ENCODE assay signal across 1 cellular context in the genomic region with DNA sequence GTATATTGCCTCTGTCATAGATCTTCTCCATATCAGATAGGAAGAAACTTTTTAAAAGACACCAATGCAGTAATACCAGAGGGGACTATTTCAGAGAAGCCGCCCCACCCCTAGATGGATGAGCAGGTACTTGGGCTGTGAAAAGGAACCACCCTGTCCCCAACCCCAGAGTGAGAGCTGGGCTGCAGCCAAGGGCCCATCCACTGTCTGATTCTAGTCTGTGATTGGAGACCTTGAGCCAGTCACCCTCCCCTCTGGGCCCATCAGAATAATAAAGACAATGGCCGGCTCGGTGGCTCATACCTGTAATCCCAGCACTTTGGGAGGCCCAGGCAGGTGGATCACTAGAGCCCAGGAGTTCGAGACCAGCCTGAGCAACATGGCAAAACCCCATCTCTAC.
TF ChIP-seq lines count a peak whose summit lies in the region.

No MANE protein-coding gene starts in this region.

TF ChIP-seq in GM23338, 12 proteins besides CTCF, POLR2A, EP300 and RAD21 (continued from another document):
- TF ChIP-seq, protein P1, sequence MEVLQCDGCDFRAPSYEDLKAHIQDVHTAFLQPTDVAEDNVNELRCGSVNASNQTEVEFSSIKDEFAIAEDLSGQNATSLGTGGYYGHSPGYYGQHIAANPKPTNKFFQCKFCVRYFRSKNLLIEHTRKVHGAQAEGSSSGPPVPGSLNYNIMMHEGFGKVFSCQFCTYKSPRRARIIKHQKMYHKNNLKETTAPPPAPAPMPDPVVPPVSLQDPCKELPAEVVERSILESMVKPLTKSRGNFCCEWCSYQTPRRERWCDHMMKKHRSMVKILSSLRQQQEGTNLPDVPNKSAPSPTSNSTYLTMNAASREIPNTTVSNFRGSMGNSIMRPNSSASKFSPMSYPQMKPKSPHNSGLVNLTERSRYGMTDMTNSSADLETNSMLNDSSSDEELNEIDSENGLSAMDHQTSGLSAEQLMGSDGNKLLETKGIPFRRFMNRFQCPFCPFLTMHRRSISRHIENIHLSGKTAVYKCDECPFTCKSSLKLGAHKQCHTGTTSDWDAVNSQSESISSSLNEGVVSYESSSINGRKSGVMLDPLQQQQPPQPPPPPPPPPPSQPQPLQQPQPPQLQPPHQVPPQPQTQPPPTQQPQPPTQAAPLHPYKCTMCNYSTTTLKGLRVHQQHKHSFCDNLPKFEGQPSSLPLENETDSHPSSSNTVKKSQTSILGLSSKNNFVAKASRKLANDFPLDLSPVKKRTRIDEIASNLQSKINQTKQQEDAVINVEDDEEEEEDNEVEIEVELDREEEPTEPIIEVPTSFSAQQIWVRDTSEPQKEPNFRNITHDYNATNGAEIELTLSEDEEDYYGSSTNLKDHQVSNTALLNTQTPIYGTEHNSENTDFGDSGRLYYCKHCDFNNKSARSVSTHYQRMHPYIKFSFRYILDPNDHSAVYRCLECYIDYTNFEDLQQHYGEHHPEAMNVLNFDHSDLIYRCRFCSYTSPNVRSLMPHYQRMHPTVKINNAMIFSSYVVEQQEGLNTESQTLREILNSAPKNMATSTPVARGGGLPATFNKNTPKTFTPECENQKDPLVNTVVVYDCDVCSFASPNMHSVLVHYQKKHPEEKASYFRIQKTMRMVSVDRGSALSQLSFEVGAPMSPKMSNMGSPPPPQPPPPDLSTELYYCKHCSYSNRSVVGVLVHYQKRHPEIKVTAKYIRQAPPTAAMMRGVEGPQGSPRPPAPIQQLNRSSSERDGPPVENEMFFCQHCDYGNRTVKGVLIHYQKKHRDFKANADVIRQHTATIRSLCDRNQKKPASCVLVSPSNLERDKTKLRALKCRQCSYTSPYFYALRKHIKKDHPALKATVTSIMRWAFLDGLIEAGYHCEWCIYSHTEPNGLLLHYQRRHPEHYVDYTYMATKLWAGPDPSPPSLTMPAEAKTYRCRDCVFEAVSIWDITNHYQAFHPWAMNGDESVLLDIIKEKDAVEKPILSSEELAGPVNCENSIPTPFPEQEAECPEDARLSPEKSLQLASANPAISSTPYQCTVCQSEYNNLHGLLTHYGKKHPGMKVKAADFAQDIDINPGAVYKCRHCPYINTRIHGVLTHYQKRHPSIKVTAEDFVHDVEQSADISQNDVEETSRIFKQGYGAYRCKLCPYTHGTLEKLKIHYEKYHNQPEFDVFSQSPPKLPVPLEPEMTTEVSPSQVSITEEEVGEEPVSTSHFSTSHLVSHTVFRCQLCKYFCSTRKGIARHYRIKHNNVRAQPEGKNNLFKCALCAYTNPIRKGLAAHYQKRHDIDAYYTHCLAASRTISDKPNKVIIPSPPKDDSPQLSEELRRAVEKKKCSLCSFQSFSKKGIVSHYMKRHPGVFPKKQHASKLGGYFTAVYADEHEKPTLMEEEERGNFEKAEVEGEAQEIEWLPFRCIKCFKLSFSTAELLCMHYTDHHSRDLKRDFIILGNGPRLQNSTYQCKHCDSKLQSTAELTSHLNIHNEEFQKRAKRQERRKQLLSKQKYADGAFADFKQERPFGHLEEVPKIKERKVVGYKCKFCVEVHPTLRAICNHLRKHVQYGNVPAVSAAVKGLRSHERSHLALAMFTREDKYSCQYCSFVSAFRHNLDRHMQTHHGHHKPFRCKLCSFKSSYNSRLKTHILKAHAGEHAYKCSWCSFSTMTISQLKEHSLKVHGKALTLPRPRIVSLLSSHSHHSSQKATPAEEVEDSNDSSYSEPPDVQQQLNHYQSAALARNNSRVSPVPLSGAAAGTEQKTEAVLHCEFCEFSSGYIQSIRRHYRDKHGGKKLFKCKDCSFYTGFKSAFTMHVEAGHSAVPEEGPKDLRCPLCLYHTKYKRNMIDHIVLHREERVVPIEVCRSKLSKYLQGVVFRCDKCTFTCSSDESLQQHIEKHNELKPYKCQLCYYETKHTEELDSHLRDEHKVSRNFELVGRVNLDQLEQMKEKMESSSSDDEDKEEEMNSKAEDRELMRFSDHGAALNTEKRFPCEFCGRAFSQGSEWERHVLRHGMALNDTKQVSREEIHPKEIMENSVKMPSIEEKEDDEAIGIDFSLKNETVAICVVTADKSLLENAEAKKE (CRISPR knock-in tag; IDR thresholded peaks at IDR 0.05) = no peak
- TF ChIP-seq EZH2 (IDR thresholded peaks at IDR 0.05; ENCODE audit: low read depth, unreplicated experiment) = no peak
- TF ChIP-seq STAT1 (IDR thresholded peaks at IDR 0.05; ENCODE audit: unreplicated experiment) = no peak
- no peak for TF ChIP-seq ZNF331 (CRISPR knock-in tag; IDR thresholded peaks at IDR 0.05; ENCODE audit: low read depth)
- no peak for TF ChIP-seq ZNF114 (CRISPR knock-in tag; IDR thresholded peaks at IDR 0.05)
- no peak for TF ChIP-seq EZH2phosphoT487 (IDR thresholded peaks at IDR 0.05; ENCODE audit: unreplicated experiment)
- TF ChIP-seq POLR2AphosphoS5 (IDR thresholded peaks at IDR 0.05; ENCODE audit: low read depth) = no peak
- TF ChIP-seq, protein P2, sequence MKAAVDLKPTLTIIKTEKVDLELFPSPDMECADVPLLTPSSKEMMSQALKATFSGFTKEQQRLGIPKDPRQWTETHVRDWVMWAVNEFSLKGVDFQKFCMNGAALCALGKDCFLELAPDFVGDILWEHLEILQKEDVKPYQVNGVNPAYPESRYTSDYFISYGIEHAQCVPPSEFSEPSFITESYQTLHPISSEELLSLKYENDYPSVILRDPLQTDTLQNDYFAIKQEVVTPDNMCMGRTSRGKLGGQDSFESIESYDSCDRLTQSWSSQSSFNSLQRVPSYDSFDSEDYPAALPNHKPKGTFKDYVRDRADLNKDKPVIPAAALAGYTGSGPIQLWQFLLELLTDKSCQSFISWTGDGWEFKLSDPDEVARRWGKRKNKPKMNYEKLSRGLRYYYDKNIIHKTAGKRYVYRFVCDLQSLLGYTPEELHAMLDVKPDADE (IDR thresholded peaks at IDR 0.05) = no peak
- TF ChIP-seq, protein P3, sequence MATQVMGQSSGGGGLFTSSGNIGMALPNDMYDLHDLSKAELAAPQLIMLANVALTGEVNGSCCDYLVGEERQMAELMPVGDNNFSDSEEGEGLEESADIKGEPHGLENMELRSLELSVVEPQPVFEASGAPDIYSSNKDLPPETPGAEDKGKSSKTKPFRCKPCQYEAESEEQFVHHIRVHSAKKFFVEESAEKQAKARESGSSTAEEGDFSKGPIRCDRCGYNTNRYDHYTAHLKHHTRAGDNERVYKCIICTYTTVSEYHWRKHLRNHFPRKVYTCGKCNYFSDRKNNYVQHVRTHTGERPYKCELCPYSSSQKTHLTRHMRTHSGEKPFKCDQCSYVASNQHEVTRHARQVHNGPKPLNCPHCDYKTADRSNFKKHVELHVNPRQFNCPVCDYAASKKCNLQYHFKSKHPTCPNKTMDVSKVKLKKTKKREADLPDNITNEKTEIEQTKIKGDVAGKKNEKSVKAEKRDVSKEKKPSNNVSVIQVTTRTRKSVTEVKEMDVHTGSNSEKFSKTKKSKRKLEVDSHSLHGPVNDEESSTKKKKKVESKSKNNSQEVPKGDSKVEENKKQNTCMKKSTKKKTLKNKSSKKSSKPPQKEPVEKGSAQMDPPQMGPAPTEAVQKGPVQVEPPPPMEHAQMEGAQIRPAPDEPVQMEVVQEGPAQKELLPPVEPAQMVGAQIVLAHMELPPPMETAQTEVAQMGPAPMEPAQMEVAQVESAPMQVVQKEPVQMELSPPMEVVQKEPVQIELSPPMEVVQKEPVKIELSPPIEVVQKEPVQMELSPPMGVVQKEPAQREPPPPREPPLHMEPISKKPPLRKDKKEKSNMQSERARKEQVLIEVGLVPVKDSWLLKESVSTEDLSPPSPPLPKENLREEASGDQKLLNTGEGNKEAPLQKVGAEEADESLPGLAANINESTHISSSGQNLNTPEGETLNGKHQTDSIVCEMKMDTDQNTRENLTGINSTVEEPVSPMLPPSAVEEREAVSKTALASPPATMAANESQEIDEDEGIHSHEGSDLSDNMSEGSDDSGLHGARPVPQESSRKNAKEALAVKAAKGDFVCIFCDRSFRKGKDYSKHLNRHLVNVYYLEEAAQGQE (IDR thresholded peaks at IDR 0.05; ENCODE audit: unreplicated experiment) = no peak
- TF ChIP-seq NANOG (IDR thresholded peaks at IDR 0.05; ENCODE audit: borderline replicate concordance) = no peak
